In genomic region chr14:93212432-93212831, GRCh38 we compare ENCODE assay signal across 13 cellular contexts. TPM values are rescaled to one million over a fixed set of nuclear protein-coding genes. Genes with fewer than 3 reads are reported as not detected.
DNase-seq lines count a peak whose midpoint lies in the region; ATAC-seq and TF ChIP-seq lines count a peak whose summit lies in the region.
"Had no signal": no experiment of that assay in that cellular context is flagged by ENCODE, and none has a peak within 500 bp of the region (broad histone marks: within the 10 kb centered on the region; RNA-seq: fewer than 3 reads in every experiment).

No MANE protein-coding gene starts in this region.

- no peaks in the 10 kb centered on the region for H3K27me3 Mint-ChIP-seq in stimulated activated memory B cell treated with anti-CD40 and anti-IgM and Interleukin-4, amounts not matched to agents 10 μg/mL and 1 μg/mL and 100 μg/mL, for 72 hours
- no peaks in the 10 kb centered on the region for H3K27me3 Mint-ChIP-seq in MCF 10A (ENCODE audit: insufficient read depth, unreplicated experiment)

- no peaks in the 10 kb centered on the region for H3K9me3 Mint-ChIP-seq in stimulated activated memory B cell treated with anti-CD40 and anti-IgM and Interleukin-4, amounts not matched to agents 10 μg/mL and 1 μg/mL and 100 μg/mL, for 72 hours
- H3K9me3 Mint-ChIP-seq in MCF 10A (ENCODE audit: unreplicated experiment), result no peaks in the 10 kb centered on the region
- H3K9me3 Mint-ChIP-seq: endodermal cell, mesothelial cell of epicardium had no signal

- DNase-seq in mesenteric fat pad (ENCODE audit: low spot score) (no peak), MCF 10A (ENCODE audit: unreplicated experiment) (no peak)
- no peak for DNase-seq in activated CD4-positive, alpha-beta T cell treated with anti-CD3 and anti-CD28 coated beads, Interleukin-2, amount 50 U/mL, for 1 hour
- DNase-seq: activated T-cell treated with anti-CD3 and anti-CD28 coated beads for 4 hours, endodermal cell, IMR-90, retina, RPMI8226 had no signal

- CTCF ChIA-PET in MCF 10A (lab: Yijun Ruan, JAX), result interaction anchor here (1.0 kb wide), 1 partner anchor 267 kb away, joined by 4 read pairs; no protein-coding TSS in a partner anchor

- peaks cover 38% of the 10 kb centered on the region for H3K4me1 Mint-ChIP-seq in stimulated activated memory B cell treated with anti-CD40 and anti-IgM and Interleukin-4, amounts not matched to agents 10 μg/mL and 1 μg/mL and 100 μg/mL, for 72 hours
- peaks cover 6% of the 10 kb centered on the region for H3K4me1 Mint-ChIP-seq in MCF 10A (ENCODE audit: insufficient read depth, unreplicated experiment)

- peaks cover 25% of the 10 kb centered on the region for H3K36me3 Mint-ChIP-seq in stimulated activated memory B cell treated with anti-CD40 and anti-IgM and Interleukin-4, amounts not matched to agents 10 μg/mL and 1 μg/mL and 100 μg/mL, for 72 hours
- peaks cover 60% of the 10 kb centered on the region for H3K36me3 Mint-ChIP-seq in MCF 10A (ENCODE audit: insufficient read depth, unreplicated experiment)

- no peak overlapping the region for H3K4me3 Mint-ChIP-seq in stimulated activated memory B cell treated with anti-CD40 and anti-IgM and Interleukin-4, amounts not matched to agents 10 μg/mL and 1 μg/mL and 100 μg/mL, for 72 hours
- no peak overlapping the region for H3K4me3 Mint-ChIP-seq in MCF 10A (ENCODE audit: unreplicated experiment)
- H3K4me3 Mint-ChIP-seq: endodermal cell, mesothelial cell of epicardium had no signal

- intact Hi-C loops in MCF 10A (cut with micrococcal nuclease), result no loop called here

- no peak for TF ChIP-seq CTCF in MCF 10A (IDR thresholded peaks at IDR 0.05; ENCODE audit: unreplicated experiment)

- BruUV-seq in MCF 10A (replicated peaks; lab: Mats Ljungman, UMichigan), result no TSS peak

- ATAC-seq in GM18909 (IDR thresholded peaks at IDR 0.05; ENCODE audit: poor library complexity, unreplicated experiment), result peak; percentile 69
- peak; percentile 64 for ATAC-seq in GM21717 (IDR thresholded peaks at IDR 0.05; ENCODE audit: unreplicated experiment)
- ATAC-seq in HG03139 (IDR thresholded peaks at IDR 0.05; ENCODE audit: unreplicated experiment), result peak; percentile 45
- peak; percentile 50 for ATAC-seq in stimulated activated memory B cell treated with anti-CD40 and anti-IgM and Interleukin-4, amounts not matched to agents 10 μg/mL and 1 μg/mL and 100 μg/mL, for 72 hours

- peak overlapping the region; percentile 18 for H3K27ac Mint-ChIP-seq in stimulated activated memory B cell treated with anti-CD40 and anti-IgM and Interleukin-4, amounts not matched to agents 10 μg/mL and 1 μg/mL and 100 μg/mL, for 72 hours
- H3K27ac Mint-ChIP-seq in MCF 10A (ENCODE audit: low read depth, unreplicated experiment), result no peak overlapping the region
- H3K27ac Mint-ChIP-seq: endodermal cell, mesothelial cell of epicardium had no signal

- POLR2A ChIA-PET in MCF 10A (lab: Yijun Ruan, JAX), result no interaction called here

RNA-seq across cellular contexts. Expression of gene UBR7, which starts 5.4 kb away (rescaled TPM):
- total RNA-seq in mesenteric fat pad, result 12.9 TPM
- total RNA-seq in MCF 10A (2022), result 12.7 and 13.0 TPM in 2 replicates

RNA-seq across cellular contexts. Expression of gene GON7, which starts 5.6 kb away (rescaled TPM):
- total RNA-seq in mesenteric fat pad, result 7.4 TPM
- total RNA-seq in MCF 10A (2022), result 9.9 and 12.3 TPM in 2 replicates

RNA-seq across cellular contexts. Expression of gene LYSET, which starts 27.3 kb away (rescaled TPM):
- total RNA-seq in mesenteric fat pad (24.1 TPM), MCF 10A (2022) (14.3 and 15.4 TPM in 2 replicates)

RNA-seq across cellular contexts. Expression of gene MOAP1, which starts 27.7 kb away (rescaled TPM):
- total RNA-seq in mesenteric fat pad (18.7 TPM), MCF 10A (2022) (17.5 and 22.1 TPM in 2 replicates)
